14 cellular contexts compared by ENCODE assay signal in genomic region chr4:17030543-17030942, GRCh38.
DNase-seq lines count a peak whose midpoint lies in the region; ATAC-seq and TF ChIP-seq lines count a peak whose summit lies in the region.
"Had no signal": no experiment of that assay in that cellular context is flagged by ENCODE, and none has a peak within 500 bp of the region (broad histone marks: within the 10 kb centered on the region; RNA-seq: fewer than 3 reads in every experiment).

No MANE protein-coding gene starts in this region.

- H3K36me3 ChIP-seq in brain microvascular endothelial cell (replicated peaks): no peaks in the 10 kb centered on the region

- TF ChIP-seq CTCF in brain microvascular endothelial cell (IDR thresholded peaks at IDR 0.05; ENCODE audit: low read depth, low read length, missing control alignments): no peak

- ATAC-seq in HG03457 (IDR thresholded peaks at IDR 0.05; ENCODE audit: unreplicated experiment): no peak
- ATAC-seq: naive thymus-derived CD4-positive, alpha-beta T cell had no signal

- H3K27ac ChIP-seq in brain microvascular endothelial cell: no peak overlapping the region
- H3K27ac ChIP-seq: HL-60 had no signal

- in situ Hi-C loops in brain microvascular endothelial cell (cut with HindIII; ENCODE audit: low pct_ligation_motif_present, low sequenced_read_pairs): no loop called here

- no peak for TF ChIP-seq POLR2A in erythroblast (IDR thresholded peaks at IDR 0.05; ENCODE audit: low read length)

- DNase-seq in A172 (ENCODE audit: low spot score): peak; percentile 25
- peak; percentile 48 for DNase-seq in HPDE6-E6E7 (ENCODE audit: extremely low spot score)
- DNase-seq in brain microvascular endothelial cell: peak; percentile 55
- peak; percentile 26 for DNase-seq in inferior parietal cortex (ENCODE audit: extremely low spot score)
- no peak for DNase-seq in SW480 (ENCODE audit: low spot score)
- no peak for DNase-seq in erythroblast (lab: John Stamatoyannopoulos, UW)
- DNase-seq in NCI-H82 treated with DMSO at 0.1 percent for 48 hours (lab: John Stamatoyannopoulos, UW; ENCODE audit: unreplicated experiment): no peak
- DNase-seq: activated T-cell treated with anti-CD3 and anti-CD28 coated beads, Interleukin-2, amount 50 U/mL, for 1 hour; AML-193; naive thymus-derived CD4-positive, alpha-beta T cell; NCI-H1417 treated with DMSO at 0.1 percent for 48 hours; stimulated activated CD4-positive, alpha-beta T cell treated with anti-CD3 and anti-CD28 coated beads, Interleukin-2, amount 100 ng/mL, for 48 hours had no signal

- no peak overlapping the region for H3K4me3 ChIP-seq in brain microvascular endothelial cell (ENCODE audit: low read depth, low read length)

- H3K27me3 ChIP-seq in brain microvascular endothelial cell (replicated peaks): no peaks in the 10 kb centered on the region

Comparison
In these comparisons a context has a peak if more than half of its experiments do, and no peak if none do; other contexts are left out.
1. DNase-seq: peak in A172 (single experiment), HPDE6-E6E7 (single experiment), brain microvascular endothelial cell (single experiment) and inferior parietal cortex (single experiment); none in SW480 (single experiment), erythroblast (0 of 2) and NCI-H82 treated with DMSO at 0.1 percent for 48 hours (single experiment).